Comparison of ENCODE assay signal across 1 cellular context in the genomic region with DNA sequence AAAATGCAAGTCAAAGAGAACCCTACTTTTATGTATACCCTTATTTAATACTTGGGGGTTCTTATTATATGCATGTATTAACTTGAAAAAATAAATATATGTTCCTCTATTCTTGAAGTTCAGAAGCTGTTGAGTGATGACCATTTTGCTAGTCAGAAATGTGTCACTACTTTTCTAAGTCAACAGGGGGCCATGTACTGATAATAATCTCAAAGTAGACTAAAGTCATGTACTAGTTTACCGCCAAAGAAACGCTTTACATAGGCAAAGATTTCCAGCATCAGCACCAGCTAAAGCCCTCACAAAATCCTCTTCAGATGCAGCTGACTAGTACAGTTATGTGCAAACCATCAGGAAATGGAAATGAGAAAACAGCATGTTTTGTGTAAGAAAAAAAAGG.
A peak's percentile ranks its signal among the peaks of the same experiment; 100 is the strongest.
TF ChIP-seq lines count a peak whose summit lies in the region.

No MANE protein-coding gene starts in this region.

TF ChIP-seq in K562, 482 proteins besides CTCF, POLR2A, EP300 and RAD21:
- TF ChIP-seq, protein P1, sequence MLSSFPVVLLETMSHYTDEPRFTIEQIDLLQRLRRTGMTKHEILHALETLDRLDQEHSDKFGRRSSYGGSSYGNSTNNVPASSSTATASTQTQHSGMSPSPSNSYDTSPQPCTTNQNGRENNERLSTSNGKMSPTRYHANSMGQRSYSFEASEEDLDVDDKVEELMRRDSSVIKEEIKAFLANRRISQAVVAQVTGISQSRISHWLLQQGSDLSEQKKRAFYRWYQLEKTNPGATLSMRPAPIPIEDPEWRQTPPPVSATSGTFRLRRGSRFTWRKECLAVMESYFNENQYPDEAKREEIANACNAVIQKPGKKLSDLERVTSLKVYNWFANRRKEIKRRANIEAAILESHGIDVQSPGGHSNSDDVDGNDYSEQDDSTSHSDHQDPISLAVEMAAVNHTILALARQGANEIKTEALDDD (IDR thresholded peaks at IDR 0.05), result peak; percentile 58; the same call in 1 of the 2 replicates
- TF ChIP-seq XRCC3 (IDR thresholded peaks at IDR 0.05), result no peak
